In genomic region chr2:86284401-86284841, GRCh38 we compare ENCODE assay signal across 1 cellular context.
TF ChIP-seq lines count a peak whose summit lies in the region.

No MANE protein-coding gene starts in this region.

TF ChIP-seq in H1, 55 proteins besides CTCF, POLR2A, EP300 and RAD21:
- no peak for TF ChIP-seq E2F6 (IDR thresholded peaks at IDR 0.05)
- TF ChIP-seq JUN (IDR thresholded peaks at IDR 0.05; ENCODE audit: low read depth, low read length) = no peak
- TF ChIP-seq CHD2 (IDR thresholded peaks at IDR 0.05; ENCODE audit: low read length) = no peak
- no peak for TF ChIP-seq POLR2AphosphoS5 (IDR thresholded peaks at IDR 0.05; ENCODE audit: low read depth, low read length)
- no peak for TF ChIP-seq CHD7 (IDR thresholded peaks at IDR 0.05; ENCODE audit: insufficient replicate concordance, low read length)
- TF ChIP-seq ZNF274 (IDR thresholded peaks at IDR 0.05; ENCODE audit: borderline replicate concordance, extremely low read depth, low read length) = no peak
- TF ChIP-seq KDM5A (IDR thresholded peaks at IDR 0.05; ENCODE audit: low read length) = no peak
- TF ChIP-seq NRF1 (IDR thresholded peaks at IDR 0.05; ENCODE audit: low read depth, low read length) = no peak
- TF ChIP-seq ATF3 (IDR thresholded peaks at IDR 0.05; ENCODE audit: insufficient read depth, low read depth, low read length) = no peak
- TF ChIP-seq CBX5 (IDR thresholded peaks at IDR 0.05; ENCODE audit: low read depth, low read length) = no peak
- no peak for TF ChIP-seq KDM1A (IDR thresholded peaks at IDR 0.05; ENCODE audit: borderline replicate concordance, low read length)
- TF ChIP-seq ATF2 (IDR thresholded peaks at IDR 0.05; ENCODE audit: low read length) = no peak
- no peak for TF ChIP-seq TBP (IDR thresholded peaks at IDR 0.05; ENCODE audit: low read depth, low read length)
- TF ChIP-seq SIRT6 (IDR thresholded peaks at IDR 0.05; ENCODE audit: low read length) = no peak
- TF ChIP-seq SP2 (IDR thresholded peaks at IDR 0.05; ENCODE audit: low read length) = no peak
- no peak for TF ChIP-seq CEBPB (IDR thresholded peaks at IDR 0.05; ENCODE audit: low read depth, low read length)
- TF ChIP-seq YY1 (IDR thresholded peaks at IDR 0.05; ENCODE audit: low read depth, low read length) = no peak
- no peak for TF ChIP-seq SIN3A (conservative IDR thresholded peaks at IDR 0.05 in 1 of 2, IDR thresholded peaks at IDR 0.05 in 1 of 2; ENCODE audit: low read depth in 1 of 2, low read length in 2 of 2)
